In the genomic region with DNA sequence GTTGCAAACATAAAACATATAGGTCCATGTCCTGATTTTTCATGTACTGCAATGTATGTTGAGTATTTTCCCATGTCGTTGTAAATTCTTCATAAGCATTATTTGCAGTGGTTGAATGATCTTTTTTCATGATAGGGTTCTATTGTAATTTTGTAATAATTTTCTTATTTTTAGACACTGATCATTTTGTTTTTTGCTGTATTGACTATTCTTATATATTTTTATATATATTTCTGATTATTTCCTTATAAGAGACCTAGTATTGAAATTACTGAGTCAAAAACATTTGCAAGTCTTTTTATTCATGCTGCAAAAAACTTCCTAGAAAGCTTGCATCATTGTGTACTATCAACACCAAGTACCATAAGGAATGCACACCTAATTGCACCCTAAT, we compare ENCODE assay signal across 17 cellular contexts.
"Had no signal": no experiment of that assay in that cellular context is flagged by ENCODE, and none has a peak within 500 bp of the region (broad histone marks: within the 10 kb centered on the region; RNA-seq: fewer than 3 reads in every experiment).

No MANE protein-coding gene starts in this region.

- H3K36me3 ChIP-seq: cardiac muscle cell, upper lobe of left lung had no signal

- H3K4me3 ChIP-seq: cardiac muscle cell, lung had no signal

- FAIRE-seq: frontal cortex, kidney, TTC549 had no signal

- H3K9me3 Mint-ChIP-seq: mesothelial cell of epicardium; natural killer cell treated with Interleukin-12 subunit alpha and Interleukin-12 subunit beta and Interleukin-15 and Interleukin-18, amount 100 ng/mL, for 72 hours; stimulated activated naive CD8-positive, alpha-beta T cell treated with anti-CD3 and anti-CD28 coated beads, Interleukin-15, Interleukin-2, amounts not matched to agents 100 ng/mL and 50 ng/mL, for 24 hours; T-helper 2 cell treated with Interferon-gamma antibody and Interleukin-4, amounts not matched to agents 5 μg/mL and 100 μg/mL, for 36 hours; WTC11 had no signal

- H3K36me3 Mint-ChIP-seq: activated naive CD8-positive, alpha-beta T cell; mesothelial cell of epicardium; natural killer cell treated with Interleukin-12 subunit alpha and Interleukin-12 subunit beta and Interleukin-15 and Interleukin-18, amount 100 ng/mL, for 72 hours; WTC11 had no signal

- H3K27me3 ChIP-seq: cardiac muscle cell, upper lobe of left lung had no signal

- H3K27ac ChIP-seq: cardiac muscle cell had no signal

- H3K9me3 ChIP-seq: upper lobe of left lung had no signal

- H3K4me3 Mint-ChIP-seq: activated CD4-positive, alpha-beta T cell treated with anti-CD3 and anti-CD28 coated beads for 36 hours; activated naive CD8-positive, alpha-beta T cell; stimulated activated naive CD8-positive, alpha-beta T cell treated with anti-CD3 and anti-CD28 coated beads, Interleukin-15, Interleukin-2, amounts not matched to agents 100 ng/mL and 50 ng/mL, for 24 hours had no signal

- H3K27me3 Mint-ChIP-seq: activated CD4-positive, alpha-beta T cell treated with anti-CD3 and anti-CD28 coated beads for 36 hours; activated naive CD8-positive, alpha-beta T cell; progenitor cell of endocrine pancreas; stimulated activated naive CD8-positive, alpha-beta T cell treated with anti-CD3 and anti-CD28 coated beads, Interleukin-15, Interleukin-2, amounts not matched to agents 100 ng/mL and 50 ng/mL, for 24 hours had no signal

- H3K27ac Mint-ChIP-seq: activated CD4-positive, alpha-beta T cell treated with anti-CD3 and anti-CD28 coated beads for 36 hours; activated naive CD8-positive, alpha-beta T cell; progenitor cell of endocrine pancreas; stimulated activated naive CD8-positive, alpha-beta T cell treated with anti-CD3 and anti-CD28 coated beads, Interleukin-15, Interleukin-2, amounts not matched to agents 100 ng/mL and 50 ng/mL, for 24 hours; T-helper 2 cell treated with Interferon-gamma antibody and Interleukin-4, amounts not matched to agents 5 μg/mL and 100 μg/mL, for 36 hours had no signal

- DNase-seq: activated CD4-positive, alpha-beta T cell treated with anti-CD3 and anti-CD28 coated beads for 36 hours; activated CD4-positive, alpha-beta T cell treated with anti-CD3 and anti-CD28 coated beads, Interleukin-2, amount 50 U/mL, for 48 hours; amniotic stem cell; kidney; occipital lobe had no signal
